Comparison of ENCODE assay signal across 18 cellular contexts in the genomic region with DNA sequence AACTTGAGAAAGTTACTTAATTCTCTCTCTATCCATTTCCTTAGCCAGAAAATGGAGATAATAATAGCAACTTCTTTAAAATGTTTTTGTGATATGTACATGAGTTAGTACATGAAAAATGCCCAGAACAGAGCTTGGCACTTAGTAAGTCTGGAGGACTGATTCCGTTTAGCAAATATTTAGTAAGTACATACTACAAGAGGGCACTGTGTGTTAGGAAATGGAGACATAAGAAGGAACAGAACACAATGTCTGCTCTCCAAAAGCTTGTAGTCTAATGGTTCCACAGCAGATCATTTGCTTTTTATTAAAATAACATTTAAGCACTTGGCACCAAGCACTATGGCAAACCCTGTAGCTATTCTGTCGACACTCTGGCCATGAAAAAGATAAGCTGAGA. TPM values are rescaled to one million over a fixed set of nuclear protein-coding genes. Genes with fewer than 3 reads are reported as not detected.
DNase-seq lines count a peak whose midpoint lies in the region; ATAC-seq and TF ChIP-seq lines count a peak whose summit lies in the region.
"Had no signal": no experiment of that assay in that cellular context is flagged by ENCODE, and none has a peak within 500 bp of the region (broad histone marks: within the 10 kb centered on the region; RNA-seq: fewer than 3 reads in every experiment).

No MANE protein-coding gene starts in this region.

- no peak for ATAC-seq in GM23338
- peak; percentile 51 for ATAC-seq in upper lobe of right lung
- ATAC-seq: A549; CD8-positive, alpha-beta T cell had no signal

- peak overlapping the region; percentile 9 for H3K4me2 ChIP-seq in GM23338
- H3K4me2 ChIP-seq: A549; BLaER1 treated with 17β-estradiol and CSF1 and Interleukin-3, amounts not matched to agents 10 nM and 100 nM had no signal

- no peak overlapping the region for H3K27ac Mint-ChIP-seq in GM23338
- H3K27ac Mint-ChIP-seq: B cell; CD4-positive, alpha-beta T cell; CD8-positive, alpha-beta T cell had no signal

- intact Hi-C loops in upper lobe of right lung (cut with DNase I): no loop called here

- H3K27ac ChIP-seq in GM23338 (ENCODE audit: low read depth): no peak overlapping the region
- H3K27ac ChIP-seq in upper lobe of right lung: no peak overlapping the region
- H3K27ac ChIP-seq: 22Rv1; A549; BLaER1 treated with 17β-estradiol and CSF1 and Interleukin-3, amounts not matched to agents 10 nM and 100 nM; C4-2B had no signal

- H3K36me3 ChIP-seq in GM23338 (ENCODE audit: insufficient read depth) (no peaks in the 10 kb centered on the region), upper lobe of right lung (no peaks in the 10 kb centered on the region)
- H3K36me3 ChIP-seq: BLaER1 treated with 17β-estradiol and CSF1 and Interleukin-3, amounts not matched to agents 10 nM and 100 nM had no signal

- TF ChIP-seq CTCF in GM23338 (conservative IDR thresholded peaks at IDR 0.05; ENCODE audit: low read depth in 2 of 2): no peak
- TF ChIP-seq CTCF in upper lobe of right lung (IDR thresholded peaks at IDR 0.05): no peak

- no peaks in the 10 kb centered on the region for H3K27me3 Mint-ChIP-seq in GM23338 (ENCODE audit: insufficient read depth, low read depth, poor library complexity)
- H3K27me3 Mint-ChIP-seq: B cell; CD4-positive, alpha-beta T cell had no signal

- H3K4me3 ChIP-seq in GM23338: no peak overlapping the region
- no peak overlapping the region for H3K4me3 ChIP-seq in upper lobe of right lung
- H3K4me3 ChIP-seq: A549; BLaER1 treated with 17β-estradiol and CSF1 and Interleukin-3, amounts not matched to agents 10 nM and 100 nM had no signal

- no peaks in the 10 kb centered on the region for H3K9me3 ChIP-seq in upper lobe of right lung
- H3K9me3 ChIP-seq: A549, Caco-2 had no signal

- no peak overlapping the region for H2AFZ ChIP-seq in GM23338

- DNase-seq in NCI-H2029 (lab: John Stamatoyannopoulos, UW) (peak; percentile 0), NCI-H2029 treated with DMSO at 0.1 percent for 48 hours (lab: John Stamatoyannopoulos, UW) (no peak), GM23338 (ENCODE audit: low spot score) (no peak), upper lobe of right lung (no peak), NCI-H345 treated with DMSO at 0.1 percent for 48 hours (lab: John Stamatoyannopoulos, UW; ENCODE audit: unreplicated experiment) (no peak)
- DNase-seq: AML-193; Caco-2; Calu3; CD4-positive, alpha-beta T cell; CD8-positive, alpha-beta T cell; DMS79 treated with DMSO at 0.1 percent for 48 hours; GF-D8 had no signal

- H3K9me3 Mint-ChIP-seq in GM23338: peaks cover 8% of the 10 kb centered on the region

- H4K20me1 ChIP-seq in GM23338 (replicated peaks; ENCODE audit: insufficient read depth): no peaks in the 10 kb centered on the region
- H4K20me1 ChIP-seq: BLaER1 treated with 17β-estradiol and CSF1 and Interleukin-3, amounts not matched to agents 10 nM and 100 nM had no signal

- no peaks in the 10 kb centered on the region for H3F3A ChIP-seq in GM23338 (replicated peaks; ENCODE audit: low read depth)

- H3K27me3 ChIP-seq in GM23338 (ENCODE audit: insufficient read depth): no peaks in the 10 kb centered on the region
- H3K27me3 ChIP-seq in upper lobe of right lung: no peaks in the 10 kb centered on the region
- H3K27me3 ChIP-seq: BLaER1 treated with 17β-estradiol and CSF1 and Interleukin-3, amounts not matched to agents 10 nM and 100 nM had no signal

- no peaks in the 10 kb centered on the region for H3K79me2 ChIP-seq in GM23338 (replicated peaks; ENCODE audit: insufficient read depth)

- peaks cover 4% of the 10 kb centered on the region; the same call in 1 of the 3 replicates for H3K36me3 Mint-ChIP-seq in GM23338 (ENCODE audit: low read depth)
- H3K36me3 Mint-ChIP-seq: CD8-positive, alpha-beta T cell had no signal

- peaks cover 12% of the 10 kb centered on the region for H3K4me1 Mint-ChIP-seq in GM23338
- H3K4me1 Mint-ChIP-seq: B cell had no signal

- H3K9me2 ChIP-seq in GM23338 (ENCODE audit: insufficient read depth): no peaks in the 10 kb centered on the region

- H3K4me3 Mint-ChIP-seq in GM23338: no peak overlapping the region
- H3K4me3 Mint-ChIP-seq: B cell; CD4-positive, alpha-beta T cell; CD8-positive, alpha-beta T cell had no signal

- H3K4me1 ChIP-seq in GM23338 (ENCODE audit: insufficient read depth) (peaks cover 10% of the 10 kb centered on the region; the same call in 1 of the 2 replicates), upper lobe of right lung (no peaks in the 10 kb centered on the region)
- H3K4me1 ChIP-seq: A549; BLaER1 treated with 17β-estradiol and CSF1 and Interleukin-3, amounts not matched to agents 10 nM and 100 nM; Caco-2 had no signal

TF ChIP-seq in GM23338, 12 proteins besides CTCF, POLR2A, EP300 and RAD21:
- TF ChIP-seq JUNB (IDR thresholded peaks at IDR 0.05; ENCODE audit: unreplicated experiment) (no peak), ZNF114 (CRISPR knock-in tag; IDR thresholded peaks at IDR 0.05) (no peak), EZH2 (IDR thresholded peaks at IDR 0.05; ENCODE audit: low read depth, unreplicated experiment) (no peak), ETS1 (IDR thresholded peaks at IDR 0.05) (no peak), ZNF462 (CRISPR knock-in tag; IDR thresholded peaks at IDR 0.05) (no peak), STAT1 (IDR thresholded peaks at IDR 0.05; ENCODE audit: unreplicated experiment) (no peak), POLR2AphosphoS5 (IDR thresholded peaks at IDR 0.05; ENCODE audit: low read depth) (no peak), EZH2phosphoT487 (IDR thresholded peaks at IDR 0.05; ENCODE audit: unreplicated experiment) (no peak)

RNA-seq across cellular contexts. Expression of gene CDH20, which starts 47.5 kb away (rescaled TPM):
- 0.31 and 1.0 TPM in 2 replicates for total RNA-seq in GM23338 (2014; rRNA removed; shearing (Covaris generic))
- not detected in 2 replicates for polyA plus RNA-seq in GM23338 (2016; fragmentation: Nextera tagmentation; extraction: Ambion mirVana)
- 0.35 TPM for total RNA-seq in upper lobe of right lung
- total RNA-seq: A172, B cell, Caco-2, Calu3 had no signal
- polyA plus RNA-seq: A549 had no signal
